In the genomic region with DNA sequence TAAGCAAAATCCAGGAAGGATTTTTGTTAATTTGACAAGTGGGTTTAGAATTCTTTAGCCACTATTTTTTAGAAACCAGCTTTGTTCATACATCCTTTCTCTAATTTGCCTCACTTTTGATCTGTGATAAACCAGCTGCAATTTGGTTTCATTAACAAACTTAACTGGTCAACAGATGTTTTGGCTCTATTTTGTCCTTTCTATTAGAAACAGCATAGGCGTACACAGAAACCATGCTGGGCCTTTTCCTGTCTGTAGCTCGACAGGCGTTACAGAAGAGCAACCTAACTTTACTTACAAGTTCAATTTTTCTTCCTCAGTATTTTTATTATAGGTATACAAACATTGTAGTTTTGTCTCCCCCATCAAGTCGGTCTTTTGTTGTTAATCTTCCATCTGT, we compare ENCODE assay signal across 11 cellular contexts. TPM values are rescaled to one million over a fixed set of nuclear protein-coding genes. Genes with fewer than 3 reads are reported as not detected.
DNase-seq lines count a peak whose midpoint lies in the region; ATAC-seq and TF ChIP-seq lines count a peak whose summit lies in the region.
"Had no signal": no experiment of that assay in that cellular context is flagged by ENCODE, and none has a peak within 500 bp of the region (broad histone marks: within the 10 kb centered on the region; RNA-seq: fewer than 3 reads in every experiment).

No MANE protein-coding gene starts in this region.

- no peak overlapping the region for H2AFZ ChIP-seq in osteoblast (ENCODE audit: low read length)

- no peaks in the 10 kb centered on the region for H3K27me3 Mint-ChIP-seq in IgD-negative memory B cell

- ATAC-seq in Right ventricle myocardium superior (ENCODE audit: poor library complexity) (no peak), HG02885 (IDR thresholded peaks at IDR 0.05; ENCODE audit: poor library complexity, unreplicated experiment) (no peak)

- no peaks in the 10 kb centered on the region for H3K9me3 Mint-ChIP-seq in IgD-negative memory B cell

- no peaks in the 10 kb centered on the region for H3K27me3 ChIP-seq in cardiac muscle cell
- H3K27me3 ChIP-seq in duodenal mucosa (ENCODE audit: control insufficient read depth in 1 of 2, insufficient read depth in 2 of 2, low read length in 2 of 2) = no peaks in the 10 kb centered on the region
- H3K27me3 ChIP-seq in thymus (ENCODE audit: control insufficient read depth, insufficient read depth) = no peaks in the 10 kb centered on the region
- H3K27me3 ChIP-seq in osteoblast (ENCODE audit: insufficient read depth, low read length) = no peaks in the 10 kb centered on the region
- H3K27me3 ChIP-seq: ascending aorta had no signal

- peaks cover 3% of the 10 kb centered on the region for H3K36me3 Mint-ChIP-seq in IgD-negative memory B cell

- peaks cover 21 to 35% (median 26%) of the 10 kb centered on the region in 3 donors for H3K4me1 Mint-ChIP-seq in IgD-negative memory B cell

- 75% methylated on average over 4 of the region's 4 CpGs for WGBS in thymus

- peaks cover 23% of the 10 kb centered on the region for H4K20me1 ChIP-seq in osteoblast (ENCODE audit: insufficient read depth, low read length)

- H3K4me3 Mint-ChIP-seq in IgD-negative memory B cell = peak overlapping the region in 2 of 4 donors; percentile 76 to 77

- intact Hi-C loops in Right ventricle myocardium superior (cut with DNase I) = no loop called here

- H3K4me3 ChIP-seq in cardiac muscle cell (no peak overlapping the region), duodenal mucosa (ENCODE audit: low read depth in 1 of 2, low read length in 2 of 2) (no peak overlapping the region), thymus (ENCODE audit: low read length) (no peak overlapping the region), osteoblast (ENCODE audit: insufficient read depth, low read length) (no peak overlapping the region)
- H3K4me3 ChIP-seq: ascending aorta, prostate gland had no signal

- peak overlapping the region in 1 of 2 donors; percentile 2 for H3K9ac ChIP-seq in duodenal mucosa (ENCODE audit: low read depth in 1 of 2, low read length in 2 of 2)

- peak overlapping the region in 2 of 3 donors; percentile 22 to 92 for H3K27ac Mint-ChIP-seq in IgD-negative memory B cell

- H3K9me3 ChIP-seq in cardiac muscle cell (ENCODE audit: low read depth) (no peaks in the 10 kb centered on the region), duodenal mucosa (ENCODE audit: control insufficient read depth in 1 of 2, low read length in 2 of 2) (no peaks in the 10 kb centered on the region), thymus (ENCODE audit: control insufficient read depth) (no peaks in the 10 kb centered on the region), osteoblast (ENCODE audit: low read depth, low read length) (no peaks in the 10 kb centered on the region)
- H3K9me3 ChIP-seq: ascending aorta, prostate gland had no signal

- DNase-seq in cardiac muscle cell (ENCODE audit: low read depth in 1 of 2, low spot score in 1 of 2) (no peak), Right ventricle myocardium superior (no peak), osteoblast (ENCODE audit: insufficient read length, low spot score, missing footprints) (no peak), NCI-H146 treated with DMSO at 0.1 percent for 48 hours (lab: John Stamatoyannopoulos, UW; ENCODE audit: unreplicated experiment) (no peak)
- DNase-seq: AML-193 had no signal

- H3K79me2 ChIP-seq in osteoblast (ENCODE audit: insufficient read depth, low read length) = peaks cover 65% of the 10 kb centered on the region

- no peak overlapping the region for H3K4me2 ChIP-seq in osteoblast (ENCODE audit: insufficient read depth, low read length)

- H3K36me3 ChIP-seq in cardiac muscle cell (no peaks in the 10 kb centered on the region), duodenal mucosa (ENCODE audit: control insufficient read depth in 1 of 2, insufficient read depth in 2 of 2, low read length in 2 of 2) (no peaks in the 10 kb centered on the region), thymus (ENCODE audit: control insufficient read depth, insufficient read depth) (peaks cover 7% of the 10 kb centered on the region), osteoblast (ENCODE audit: insufficient read depth, low read length) (no peaks in the 10 kb centered on the region)
- H3K36me3 ChIP-seq: ascending aorta, prostate gland had no signal

- H3K4me1 ChIP-seq in cardiac muscle cell (ENCODE audit: low read depth) (peaks cover 29% of the 10 kb centered on the region), duodenal mucosa (ENCODE audit: control insufficient read depth in 1 of 2, insufficient read depth in 2 of 2, low read length in 2 of 2) (peaks cover 21 to 23% of the 10 kb centered on the region in 2 donors), thymus (ENCODE audit: control insufficient read depth, insufficient read depth, low read length) (peaks cover 3% of the 10 kb centered on the region), osteoblast (ENCODE audit: insufficient read depth, low read length) (no peaks in the 10 kb centered on the region)

- H3K27ac ChIP-seq in cardiac muscle cell = peak overlapping the region; percentile 66
- H3K27ac ChIP-seq in duodenal mucosa (ENCODE audit: low read depth, low read length) = peak overlapping the region; percentile 22
- peak overlapping the region; percentile 6 for H3K27ac ChIP-seq in thymus (ENCODE audit: low read depth)
- H3K27ac ChIP-seq in osteoblast (ENCODE audit: low read depth, low read length) = no peak overlapping the region
- H3K27ac ChIP-seq: ascending aorta, prostate gland had no signal

- TF ChIP-seq CTCF in cardiac muscle cell (IDR thresholded peaks at IDR 0.05; ENCODE audit: low read depth, low read length) = no peak
- TF ChIP-seq CTCF in osteoblast (IDR thresholded peaks at IDR 0.05; ENCODE audit: extremely low read depth, low read depth, low read length) = no peak

RNA-seq across cellular contexts. Expression of a gene that starts 28.2 kb away (rescaled TPM):
- total RNA-seq in cardiac muscle cell = 39.0 and 43.9 TPM in 2 replicates
- 32.0 and 34.0 TPM in 2 replicates for polyA plus RNA-seq in cardiac muscle cell
- total RNA-seq in Right ventricle myocardium superior = 36.2 TPM
- 27.1 TPM for polyA plus RNA-seq in IgD-negative memory B cell
- 12.2 TPM for polyA plus RNA-seq in thymus
- 24.6 and 30.9 TPM in 2 replicates for total RNA-seq in osteoblast
